ENCODE assay signal across 23 cellular contexts in genomic region chr21:29213513-29214385, GRCh38.
"Had no signal": no experiment of that assay in that cellular context is flagged by ENCODE, and none has a peak within 500 bp of the region (broad histone marks: within the 10 kb centered on the region; RNA-seq: fewer than 3 reads in every experiment).

No MANE protein-coding gene starts in this region.

- H3K27ac ChIP-seq: brain microvascular endothelial cell, SK-N-MC had no signal

- DNase-seq: activated CD4-positive, alpha-beta memory T cell treated with anti-CD3 and anti-CD28 coated beads for 36 hours; activated CD4-positive, alpha-beta T cell treated with anti-CD3 and anti-CD28 coated beads for 48 hours; activated CD4-positive, CD25-positive, alpha-beta regulatory T cell treated with anti-CD3 and anti-CD28 coated beads, Interleukin-2, amount 50 U/mL, for 72 hours; activated gamma-delta T cell; activated naive CD4-positive, alpha-beta T cell treated with anti-CD3 and anti-CD28 coated beads for 36 hours; activated T-cell treated with anti-CD3 and anti-CD28 coated beads for 4 hours; activated T-cell treated with anti-CD3 and anti-CD28 coated beads, Interleukin-2, amount 50 U/mL, for 48 hours; amygdala; brain microvascular endothelial cell; cerebellar nuclear complex; Kasumi-1; KBM-7; NCI-H146; NCI-H187 treated with DMSO at 0.1 percent for 48 hours; NCI-H2171; NCI-H226; NCI-H526; NCI-H82; T-helper 1 cell had no signal

- ATAC-seq: activated T-helper 17 cell treated with anti-CD3 and anti-CD28 coated beads, Interleukin-2, amount 50 U/mL, for 72 hours; Right ventricle myocardium inferior; WTC11 had no signal

- H3K4me3 ChIP-seq: SK-N-MC had no signal

- H3K36me3 ChIP-seq: brain microvascular endothelial cell had no signal

- H3K27me3 ChIP-seq: brain microvascular endothelial cell had no signal
